In genomic region chr10:3756360-3756740, GRCh38 we compare ENCODE assay signal across 21 cellular contexts. TPM values are rescaled to one million over a fixed set of nuclear protein-coding genes. Genes with fewer than 3 reads are reported as not detected.
DNase-seq lines count a peak whose midpoint lies in the region; ATAC-seq, FAIRE-seq and TF ChIP-seq lines count a peak whose summit lies in the region.
"Had no signal": no experiment of that assay in that cellular context is flagged by ENCODE, and none has a peak within 500 bp of the region (broad histone marks: within the 10 kb centered on the region; RNA-seq: fewer than 3 reads in every experiment).

No MANE protein-coding gene starts in this region.

- 15% methylated on average over 2 of the region's 5 CpGs for WGBS in K562 (ENCODE audit: insufficient coverage, low coverage, missing lambda C conversion rate)
- WGBS in spleen, 5 donors: 58 to 81% (median 75%) methylated on average over 5 of the region's 5 CpGs

- CTCF ChIA-PET in activated naive CD4-positive, alpha-beta T cell treated with anti-CD3 and anti-CD28 coated beads, Interleukin-2, amount 10 ng/mL, durations not matched to agents 7 days and 5 days (lab: Charles Lee): interaction anchor here (1.0 to 1.1 kb wide), 2 partner anchors 15 to 22 kb away, joined by 3 read pairs; no protein-coding TSS in a partner anchor
- CTCF ChIA-PET in K562 (lab: Yijun Ruan, JAX; ENCODE audit: low intra/inter-chr PET ratio): no interaction called here

- no peaks in the 10 kb centered on the region for H3K27me3 Mint-ChIP-seq in activated naive CD4-positive, alpha-beta T cell treated with anti-CD3 and anti-CD28 coated beads, Interleukin-2, amount 10 ng/mL, durations not matched to agents 7 days and 5 days
- no peaks in the 10 kb centered on the region for H3K27me3 Mint-ChIP-seq in stimulated activated memory B cell treated with anti-CD40 and anti-IgM and Interleukin-4, amounts not matched to agents 10 μg/mL and 1 μg/mL and 100 μg/mL, for 72 hours
- H3K27me3 Mint-ChIP-seq: naive thymus-derived CD4-positive, alpha-beta T cell had no signal

- TF ChIP-seq POLR2A in K562 (conservative IDR thresholded peaks at IDR 0.05) (no peak), spleen (IDR thresholded peaks at IDR 0.05) (no peak)

- peak overlapping the region; percentile 84; the same call in 1 of the 2 replicates for H3K27ac ChIP-seq in KMS-11
- H3K27ac ChIP-seq in K562 (ENCODE audit: extremely low read depth, low read depth, low read length): no peak overlapping the region
- peak overlapping the region in 4 of 8 donors; percentile 66 to 86 (median 75) for H3K27ac ChIP-seq in spleen
- H3K27ac ChIP-seq: HL-60 had no signal

- no peak for TF ChIP-seq EP300 in K562 (IDR thresholded peaks at IDR 0.05; ENCODE audit: low read length)

- H3K27ac Mint-ChIP-seq in activated naive CD4-positive, alpha-beta T cell treated with anti-CD3 and anti-CD28 coated beads, Interleukin-2, amount 10 ng/mL, durations not matched to agents 7 days and 5 days: peak overlapping the region; percentile 90
- peak overlapping the region; percentile 99 for H3K27ac Mint-ChIP-seq in stimulated activated memory B cell treated with anti-CD40 and anti-IgM and Interleukin-4, amounts not matched to agents 10 μg/mL and 1 μg/mL and 100 μg/mL, for 72 hours

- no peaks in the 10 kb centered on the region for H3K9me3 ChIP-seq in K562 (replicated peaks; ENCODE audit: control insufficient read depth, insufficient read depth, low read depth, low read length)
- no peaks in the 10 kb centered on the region for H3K9me3 ChIP-seq in spleen
- H3K9me3 ChIP-seq: gastroesophageal sphincter had no signal

- H3K4me1 ChIP-seq in KMS-11 (ENCODE audit: low read depth, poor library complexity, severe bottlenecking): peaks cover 39% of the 10 kb centered on the region
- H3K4me1 ChIP-seq in K562 (replicated peaks in 1 of 2; ENCODE audit: control insufficient read depth in 2 of 2, insufficient read depth in 2 of 2, low read length in 2 of 2): peaks cover 2 to 17% of the 10 kb centered on the region in 2 experiments; a peak in 2 of 5 replicates
- peaks cover 10 to 65% (median 34%) of the 10 kb centered on the region in 6 donors for H3K4me1 ChIP-seq in spleen

- in situ Hi-C loops in K562 (cut with MboI): no loop called here

- ATAC-seq in K562: no peak
- no peak for ATAC-seq in stimulated activated memory B cell treated with anti-CD40 and anti-IgM and Interleukin-4, amounts not matched to agents 10 μg/mL and 1 μg/mL and 100 μg/mL, for 72 hours
- ATAC-seq: gastroesophageal sphincter; naive thymus-derived CD4-positive, alpha-beta T cell had no signal

- no peak for TF ChIP-seq CTCF in KMS-11 (conservative IDR thresholded peaks at IDR 0.05; ENCODE audit: low read depth, low read length)
- no peak for TF ChIP-seq CTCF in K562 (IDR thresholded peaks at IDR 0.05 in 2 of 3, conservative IDR thresholded peaks at IDR 0.05 in 1 of 3; ENCODE audit: insufficient read depth in 2 of 3, low read depth in 1 of 3, low read length in 3 of 3)
- no peak for TF ChIP-seq CTCF in spleen (IDR thresholded peaks at IDR 0.05 in 8 of 11, conservative IDR thresholded peaks at IDR 0.05 in 3 of 11)

- H3K4me3 ChIP-seq in KMS-11 (IDR thresholded peaks at IDR 0.05; ENCODE audit: insufficient read depth, low read depth, low read length) (no peak overlapping the region), K562 (no peak overlapping the region), spleen (no peak overlapping the region)
- H3K4me3 ChIP-seq: gastroesophageal sphincter had no signal

- H3K4me2 ChIP-seq in KMS-11 (peak overlapping the region; percentile 64), K562 (ENCODE audit: insufficient read depth, low read length) (no peak overlapping the region)

- intact Hi-C loops in K562 (cut with micrococcal nuclease) (no loop called here), spleen (cut with DNase I; ENCODE audit: low total_unique reads) (no loop called here)

- H3K79me2 ChIP-seq in KMS-11 (ENCODE audit: insufficient read depth, low read depth): no peaks in the 10 kb centered on the region
- no peaks in the 10 kb centered on the region for H3K79me2 ChIP-seq in K562 (ENCODE audit: control insufficient read depth, insufficient read depth, low read length)

- H2AFZ ChIP-seq in KMS-11 (ENCODE audit: low read depth) (no peak overlapping the region), K562 (ENCODE audit: low read depth, low read length) (no peak overlapping the region)

- H3K9me1 ChIP-seq in K562 (ENCODE audit: control insufficient read depth, insufficient read depth, low read length): no peaks in the 10 kb centered on the region

- no TSS peak for BruUV-seq in K562 (replicated peaks; lab: Mats Ljungman, UMichigan)

- H4K20me1 ChIP-seq in KMS-11 (ENCODE audit: insufficient read depth) (no peaks in the 10 kb centered on the region), K562 (replicated peaks; ENCODE audit: control insufficient read depth, insufficient read depth, low read length) (peaks cover 4% of the 10 kb centered on the region; the same call in 1 of the 2 replicates)

- DNase-seq in activated naive CD4-positive, alpha-beta T cell treated with anti-CD3 and anti-CD28 coated beads, Interleukin-2, amount 10 ng/mL, durations not matched to agents 7 days and 5 days: no peak
- no peak for DNase-seq in activated naive CD4-positive, alpha-beta T cell (lab: John Stamatoyannopoulos, UW)
- DNase-seq in K562 (ENCODE audit: extremely low read depth in 1 of 4, low spot score in 3 of 4) (no peak), spleen (no peak), SHP77 treated with DMSO at 0.1 percent for 48 hours (lab: John Stamatoyannopoulos, UW) (no peak), NCI-H1092 treated with DMSO at 0.1 percent for 48 hours (lab: John Stamatoyannopoulos, UW) (no peak)
- DNase-seq: activated CD4-positive, CD25-positive, alpha-beta regulatory T cell treated with anti-CD3 and anti-CD28 coated beads, Interleukin-2, amount 50 U/mL, for 72 hours; cortex of kidney; GDM1; Karpas-422; naive thymus-derived CD4-positive, alpha-beta T cell; NCI-H1436 treated with DMSO at 0.1 percent for 48 hours; NCI-H226; NK-92 treated with Interleukin-12 subunit alpha and Interleukin-12 subunit beta, amount 100 ng/mL, for 24 hours; SHP77; T-helper 9 cell had no signal

- no peaks in the 10 kb centered on the region for H3K27me3 ChIP-seq in KMS-11 (ENCODE audit: insufficient read depth, low read depth)
- H3K27me3 ChIP-seq in K562 (ENCODE audit: control insufficient read depth in 2 of 2, insufficient read depth in 2 of 2, low read length in 2 of 2): peaks cover 0 to 5% of the 10 kb centered on the region in 2 experiments; a peak in 1 of 5 replicates
- no peaks in the 10 kb centered on the region for H3K27me3 ChIP-seq in spleen (replicated peaks in 1 of 7)
- H3K27me3 ChIP-seq: gastroesophageal sphincter had no signal

- H3K9me3 Mint-ChIP-seq in activated naive CD4-positive, alpha-beta T cell treated with anti-CD3 and anti-CD28 coated beads, Interleukin-2, amount 10 ng/mL, durations not matched to agents 7 days and 5 days: peaks cover 4% of the 10 kb centered on the region
- peaks cover 12% of the 10 kb centered on the region for H3K9me3 Mint-ChIP-seq in stimulated activated memory B cell treated with anti-CD40 and anti-IgM and Interleukin-4, amounts not matched to agents 10 μg/mL and 1 μg/mL and 100 μg/mL, for 72 hours

- no peak for TF ChIP-seq RAD21 in K562 (CRISPR knock-in tag; conservative IDR thresholded peaks at IDR 0.05 in 1 of 2, IDR thresholded peaks at IDR 0.05 in 1 of 2)

- peaks cover 66% of the 10 kb centered on the region for H3K4me1 Mint-ChIP-seq in activated naive CD4-positive, alpha-beta T cell treated with anti-CD3 and anti-CD28 coated beads, Interleukin-2, amount 10 ng/mL, durations not matched to agents 7 days and 5 days
- H3K4me1 Mint-ChIP-seq in stimulated activated memory B cell treated with anti-CD40 and anti-IgM and Interleukin-4, amounts not matched to agents 10 μg/mL and 1 μg/mL and 100 μg/mL, for 72 hours: peaks cover 51% of the 10 kb centered on the region

- no peaks in the 10 kb centered on the region for H3K36me3 ChIP-seq in KMS-11 (ENCODE audit: insufficient read depth)
- no peaks in the 10 kb centered on the region for H3K36me3 ChIP-seq in K562 (ENCODE audit: control insufficient read depth, insufficient read depth, low read length)
- no peaks in the 10 kb centered on the region for H3K36me3 ChIP-seq in spleen
- H3K36me3 ChIP-seq: gastroesophageal sphincter had no signal

- no peak for FAIRE-seq in K562 (lab: Jason Lieb, UNC)
- FAIRE-seq: astrocyte had no signal

- POLR2A ChIA-PET in K562 (lab: Yijun Ruan, JAX): interaction anchor here (0.7 to 3.1 kb wide), 4 partner anchors 8 to 29 kb away, joined by 3 to 12 read pairs (median 8); partner anchors contain the start of gene KLF6

- H3K4me3 Mint-ChIP-seq in activated naive CD4-positive, alpha-beta T cell treated with anti-CD3 and anti-CD28 coated beads, Interleukin-2, amount 10 ng/mL, durations not matched to agents 7 days and 5 days: no peak overlapping the region
- no peak overlapping the region for H3K4me3 Mint-ChIP-seq in stimulated activated memory B cell treated with anti-CD40 and anti-IgM and Interleukin-4, amounts not matched to agents 10 μg/mL and 1 μg/mL and 100 μg/mL, for 72 hours

- peaks cover 6% of the 10 kb centered on the region for H3K36me3 Mint-ChIP-seq in activated naive CD4-positive, alpha-beta T cell treated with anti-CD3 and anti-CD28 coated beads, Interleukin-2, amount 10 ng/mL, durations not matched to agents 7 days and 5 days
- peaks cover 12% of the 10 kb centered on the region for H3K36me3 Mint-ChIP-seq in stimulated activated memory B cell treated with anti-CD40 and anti-IgM and Interleukin-4, amounts not matched to agents 10 μg/mL and 1 μg/mL and 100 μg/mL, for 72 hours

- no peak overlapping the region for H3K9ac ChIP-seq in KMS-11
- no peak overlapping the region for H3K9ac ChIP-seq in K562 (ENCODE audit: insufficient read depth in 1 of 2, low read depth in 2 of 2, low read length in 2 of 2)

RNA-seq across cellular contexts. Expression of gene KLF6, which starts 28.7 kb away (rescaled TPM):
- 54.5 and 86.4 TPM in 2 replicates for total RNA-seq in K562 (2011; cell fraction: chromatin; rRNA removed; ENCODE audit: low replicate concordance)
- 136 and 139 TPM in 2 replicates for total RNA-seq in K562 (2011; cell fraction: nucleolus; rRNA removed)
- total RNA-seq in K562 (2011; cell fraction: nucleoplasm; rRNA removed): 92.4 and 113 TPM in 2 replicates
- 6.9 and 10.3 TPM in 2 replicates for total RNA-seq in K562 (2014; rRNA removed)
- 7.4 and 8.0 TPM in 2 replicates for total RNA-seq in K562 (2014; rRNA removed; fragmentation: Illumina TruSeq; extraction: Trizol)
- 4.5 TPM in 2 replicates for total RNA-seq in K562 (2015; rRNA removed; fragmentation: Illumina TruSeq; extraction: Trizol)
- total RNA-seq in K562 (2021): 23.9 and 25.2 TPM in 2 replicates
- polyA plus RNA-seq in K562 (2011; rRNA removed): 11.7 and 19.1 TPM in 2 replicates
- polyA plus RNA-seq in K562 (2011; cell fraction: cytosol; rRNA removed): 6.6 and 12.0 TPM in 2 replicates
- polyA plus RNA-seq in K562 (2011; cell fraction: nucleus; rRNA removed): 52.6 and 53.4 TPM in 2 replicates
- 14.7 and 29.2 TPM in 2 replicates for polyA plus RNA-seq in K562 (2012)
- polyA plus RNA-seq in K562 (2014; fragmentation: Illumina TruSeq; extraction: Trizol): 11.1 and 12.6 TPM in 2 replicates
- polyA plus RNA-seq in K562 (2014; fragmentation: Nextera tagmentation; extraction: Ambion mirVana): 1 to 10 TPM; 3.2 to 3.7 TPM
- polyA plus RNA-seq in K562 (2014; rRNA removed): 8.6 and 10.2 TPM in 2 replicates
- polyA minus RNA-seq in K562 (2011; rRNA and poly(A)+ RNA removed): 33.0 and 43.0 TPM in 2 replicates
- polyA minus RNA-seq in K562 (2011; cell fraction: cytosol; rRNA and poly(A)+ RNA removed): 10.3 and 16.2 TPM in 2 replicates
- 87.2 and 133 TPM in 2 replicates for polyA minus RNA-seq in K562 (2011; cell fraction: nucleus; rRNA and poly(A)+ RNA removed)
- total RNA-seq in spleen: 100 to 1,000 TPM in 5 of 7 donors, 10 to 100 TPM in 2; 65.0 to 211 (median 135) TPM
- polyA plus RNA-seq in spleen: 10 to 100 TPM; 18.8 to 26.6 (median 19.6) TPM
